ENCODE assay signal across 1 cellular context in genomic region chr22:46935506-46936377, GRCh38.
TF ChIP-seq lines count a peak whose summit lies in the region.

No MANE protein-coding gene starts in this region.

TF ChIP-seq in HepG2, 621 proteins besides CTCF, POLR2A, EP300 and RAD21 (continued from another document and continues in another):
- TF ChIP-seq MLXIP (CRISPR knock-in tag; IDR thresholded peaks at IDR 0.05; ENCODE audit: borderline replicate concordance) (no peak), ESRRA (CRISPR knock-in tag; IDR thresholded peaks at IDR 0.05; ENCODE audit: low read depth) (peak; percentile 79), ZNF841 (CRISPR knock-in tag; IDR thresholded peaks at IDR 0.05; ENCODE audit: borderline replicate concordance) (no peak), CHCHD3 (CRISPR knock-in tag; IDR thresholded peaks at IDR 0.05) (no peak; the same call in 1 of the 2 replicates), MXI1 (IDR thresholded peaks at IDR 0.05; ENCODE audit: borderline replicate concordance, low read depth, low read length) (peak; percentile 36; the same call in 1 of the 3 replicates), IRF9 (CRISPR knock-in tag; IDR thresholded peaks at IDR 0.05; ENCODE audit: borderline replicate concordance) (no peak), ZNF781 (CRISPR knock-in tag; IDR thresholded peaks at IDR 0.05; ENCODE audit: borderline replicate concordance, not compliant biosample characterization) (peak; percentile 31), ZXDC (CRISPR knock-in tag; IDR thresholded peaks at IDR 0.05) (no peak), JUN (CRISPR knock-in tag; IDR thresholded peaks at IDR 0.05) (peak; percentile 82), PTBP1 (IDR thresholded peaks at IDR 0.05; ENCODE audit: low read depth, low read length, poor library complexity, severe bottlenecking) (no peak), ZNF749 (CRISPR knock-in tag; IDR thresholded peaks at IDR 0.05; ENCODE audit: borderline replicate concordance) (no peak), ATAD3A (CRISPR knock-in tag; IDR thresholded peaks at IDR 0.05) (no peak), TRAFD1 (CRISPR knock-in tag; IDR thresholded peaks at IDR 0.05; ENCODE audit: borderline replicate concordance) (peak; percentile 67; the same call in 1 of the 2 replicates), ARID2 (CRISPR knock-in tag; IDR thresholded peaks at IDR 0.05; ENCODE audit: borderline replicate concordance) (0 out of 2 replicates have a peak, but pooled peaks have one; percentile 14), ZNF784 (CRISPR knock-in tag; IDR thresholded peaks at IDR 0.05; ENCODE audit: borderline replicate concordance) (no peak), KIAA2018 (CRISPR knock-in tag; IDR thresholded peaks at IDR 0.05; ENCODE audit: borderline replicate concordance) (no peak), EZH2 (conservative IDR thresholded peaks at IDR 0.05; ENCODE audit: low read depth, low read length) (no peak), ATF1 (CRISPR knock-in tag; IDR thresholded peaks at IDR 0.05) (peak; percentile 64; the same call in 1 of the 2 replicates), NONO (IDR thresholded peaks at IDR 0.05) (no peak), NONO (CRISPR knock-in tag; conservative IDR thresholded peaks at IDR 0.05) (peak; percentile 46; the same call in 1 of the 2 replicates), KMT2B (CRISPR knock-in tag; IDR thresholded peaks at IDR 0.05) (no peak), ZSCAN29 (CRISPR knock-in tag; conservative IDR thresholded peaks at IDR 0.05) (peak; percentile 57; the same call in 1 of the 2 replicates), ARNT (IDR thresholded peaks at IDR 0.05) (no peak), HCFC1 (IDR thresholded peaks at IDR 0.05; ENCODE audit: low read depth, low read length) (no peak), SNAPC4 (CRISPR knock-in tag; IDR thresholded peaks at IDR 0.05) (no peak), SP2 (CRISPR knock-in tag; IDR thresholded peaks at IDR 0.05) (peak; percentile 45; the same call in 1 of the 2 replicates), CENPBD1 (CRISPR knock-in tag; IDR thresholded peaks at IDR 0.05; ENCODE audit: borderline replicate concordance, low read depth) (no peak), ZNF660 (CRISPR knock-in tag; IDR thresholded peaks at IDR 0.05; ENCODE audit: borderline replicate concordance, low read depth) (no peak)
